Comparison of ENCODE assay signal across 25 cellular contexts in the genomic region with DNA sequence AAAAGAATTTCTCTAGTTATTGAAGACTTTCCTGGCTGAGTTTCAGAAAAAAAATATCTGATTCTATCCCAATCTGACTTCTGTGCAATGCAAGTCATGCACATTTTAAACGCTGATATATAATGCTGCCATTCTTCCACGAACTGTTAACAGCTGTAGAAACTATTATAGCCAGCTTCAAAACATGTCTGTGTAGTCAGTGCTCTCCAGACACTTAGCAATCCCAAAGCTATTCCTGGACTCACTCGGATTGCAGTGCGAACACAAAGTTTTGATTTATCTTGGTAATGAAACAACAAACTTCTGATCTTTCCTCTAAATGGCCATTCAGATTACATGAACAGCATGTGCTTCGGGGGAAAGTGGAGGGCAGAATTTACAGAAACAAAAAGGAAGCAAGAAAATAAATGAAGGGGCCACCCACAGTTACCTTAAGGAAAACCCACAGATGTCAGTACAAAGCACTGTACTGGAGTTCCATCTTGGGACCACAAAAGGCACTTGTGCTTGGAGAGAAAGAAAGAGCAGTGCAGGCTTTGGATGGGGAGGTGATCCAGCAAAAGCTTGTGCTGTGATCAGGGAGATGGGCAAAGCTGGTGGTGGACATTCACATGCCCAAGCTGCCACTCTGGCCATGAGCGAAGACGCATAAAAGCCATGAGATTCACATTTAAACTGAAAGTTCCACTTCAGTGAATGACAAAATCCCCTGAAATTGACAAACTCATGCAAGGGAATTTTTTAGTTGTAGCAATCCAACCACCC. TPM values are rescaled to one million over a fixed set of nuclear protein-coding genes. Genes with fewer than 3 reads are reported as not detected.
DNase-seq lines count a peak whose midpoint lies in the region; ATAC-seq lines count a peak whose summit lies in the region.
"Had no signal": no experiment of that assay in that cellular context is flagged by ENCODE, and none has a peak within 500 bp of the region (broad histone marks: within the 10 kb centered on the region; RNA-seq: fewer than 3 reads in every experiment).

No MANE protein-coding gene starts in this region.

- no peak overlapping the region for H3K4me3 Mint-ChIP-seq in naive thymus-derived CD4-positive, alpha-beta T cell
- H3K4me3 Mint-ChIP-seq: activated CD4-positive, alpha-beta memory T cell treated with anti-CD3 and anti-CD28 coated beads, Interleukin-2, amount 10 ng/mL, durations not matched to agents 7 days and 5 days; activated naive CD8-positive, alpha-beta T cell treated with anti-CD3 and anti-CD28 coated beads, Interleukin-2, amount 10 ng/mL, durations not matched to agents 7 days and 5 days; activated T-cell treated with anti-CD3 and anti-CD28 coated beads, Interleukin-2, amount 50 U/mL, for 4 hours; H9; mesothelial cell of epicardium had no signal

- peaks cover 0 to 18% (median 9%) of the 10 kb centered on the region in 5 donors for H3K27me3 Mint-ChIP-seq in naive thymus-derived CD4-positive, alpha-beta T cell

- CTCF ChIA-PET in naive thymus-derived CD4-positive, alpha-beta T cell (lab: Charles Lee), result interaction anchor here (0.6 to 1.9 kb wide), 2 partner anchors 9 to 133 kb away, joined by 3 to 4 read pairs; no protein-coding TSS in a partner anchor

- no peak overlapping the region for H3K4me3 ChIP-seq in naive thymus-derived CD4-positive, alpha-beta T cell (ENCODE audit: low read length)
- H3K4me3 ChIP-seq: breast epithelium, suprapubic skin had no signal

- no peaks in the 10 kb centered on the region for H3K9me3 ChIP-seq in naive thymus-derived CD4-positive, alpha-beta T cell (ENCODE audit: control insufficient read depth in 2 of 3, low read length in 3 of 3)
- H3K9me3 ChIP-seq: breast epithelium, suprapubic skin had no signal

- no peaks in the 10 kb centered on the region for H3K4me1 ChIP-seq in naive thymus-derived CD4-positive, alpha-beta T cell (ENCODE audit: control insufficient read depth in 2 of 2, insufficient read depth in 2 of 2, low read length in 2 of 2)
- H3K4me1 ChIP-seq: breast epithelium had no signal

- H3K36me3 Mint-ChIP-seq in naive thymus-derived CD4-positive, alpha-beta T cell, result peaks cover 0 to 1% (median 0%) of the 10 kb centered on the region in 5 donors
- H3K36me3 Mint-ChIP-seq: activated naive CD8-positive, alpha-beta T cell treated with anti-CD3 and anti-CD28 coated beads, Interleukin-2, amount 10 ng/mL, durations not matched to agents 7 days and 5 days; mesothelial cell of epicardium had no signal

- intact Hi-C loops in naive thymus-derived CD4-positive, alpha-beta T cell (cut with micrococcal nuclease), result no loop called here

- POLR2A ChIA-PET in naive thymus-derived CD4-positive, alpha-beta T cell (lab: Charles Lee), result interaction anchor here (0.7 kb wide), 1 partner anchor 208 kb away, joined by 3 read pairs; no protein-coding TSS in a partner anchor

- no peaks in the 10 kb centered on the region for H3K36me3 ChIP-seq in naive thymus-derived CD4-positive, alpha-beta T cell (ENCODE audit: control insufficient read depth in 2 of 3, insufficient read depth in 3 of 3, low read length in 3 of 3)
- H3K36me3 ChIP-seq: breast epithelium, suprapubic skin had no signal

- H3K4me1 Mint-ChIP-seq in naive thymus-derived CD4-positive, alpha-beta T cell, result peaks cover 0 to 9% (median 0%) of the 10 kb centered on the region in 7 donors
- H3K4me1 Mint-ChIP-seq: activated CD4-positive, alpha-beta memory T cell treated with anti-CD3 and anti-CD28 coated beads, Interleukin-2, amount 10 ng/mL, durations not matched to agents 7 days and 5 days had no signal

- H3K27ac Mint-ChIP-seq in naive thymus-derived CD4-positive, alpha-beta T cell, result no peak overlapping the region
- H3K27ac Mint-ChIP-seq: activated CD4-positive, alpha-beta memory T cell treated with anti-CD3 and anti-CD28 coated beads, Interleukin-2, amount 10 ng/mL, durations not matched to agents 7 days and 5 days; activated naive CD8-positive, alpha-beta T cell treated with anti-CD3 and anti-CD28 coated beads, Interleukin-2, amount 10 ng/mL, durations not matched to agents 7 days and 5 days; H9; mesothelial cell of epicardium had no signal

- DNase-seq in GM03348 (ENCODE audit: low spot score) (peak; percentile 48), RPMI7951 (ENCODE audit: low read depth) (peak; percentile 56), foreskin melanocyte (peak; percentile 99), pons (ENCODE audit: low spot score) (peak; percentile 55), NCI-H187 treated with DMSO at 0.1 percent for 48 hours (lab: John Stamatoyannopoulos, UW) (no peak), HK-2 (ENCODE audit: unreplicated experiment) (no peak), HuH-7 (ENCODE audit: low spot score) (no peak)
- no peak for DNase-seq in naive thymus-derived CD4-positive, alpha-beta T cell
- DNase-seq: activated CD4-positive, alpha-beta memory T cell treated with anti-CD3 and anti-CD28 coated beads, Interleukin-2, amount 10 ng/mL, durations not matched to agents 7 days and 5 days; activated naive CD8-positive, alpha-beta T cell treated with anti-CD3 and anti-CD28 coated beads, Interleukin-2, amount 10 ng/mL, durations not matched to agents 7 days and 5 days; activated T-cell treated with anti-CD3 and anti-CD28 coated beads, Interleukin-2, amount 50 U/mL, for 4 hours; AML-193; Calu3; H9; kidney; NCI-H2171 treated with DMSO at 0.1 percent for 48 hours; NCI-H82; RPMI8226; stimulated activated CD4-positive, alpha-beta T cell treated with anti-CD3 and anti-CD28 coated beads, Interleukin-2, amount 100 ng/mL, for 48 hours; T-helper 1 cell had no signal

- peaks cover 0 to 8% (median 0%) of the 10 kb centered on the region in 11 donors for H3K9me3 Mint-ChIP-seq in naive thymus-derived CD4-positive, alpha-beta T cell
- H3K9me3 Mint-ChIP-seq: activated CD4-positive, alpha-beta memory T cell treated with anti-CD3 and anti-CD28 coated beads, Interleukin-2, amount 10 ng/mL, durations not matched to agents 7 days and 5 days; activated naive CD8-positive, alpha-beta T cell treated with anti-CD3 and anti-CD28 coated beads, Interleukin-2, amount 10 ng/mL, durations not matched to agents 7 days and 5 days; activated T-cell treated with anti-CD3 and anti-CD28 coated beads, Interleukin-2, amount 50 U/mL, for 4 hours; H9 had no signal

- no peaks in the 10 kb centered on the region for H3K27me3 ChIP-seq in naive thymus-derived CD4-positive, alpha-beta T cell (ENCODE audit: control insufficient read depth in 2 of 2, insufficient read depth in 2 of 2, low read length in 2 of 2)
- H3K27me3 ChIP-seq: breast epithelium had no signal

- no peak overlapping the region for H3K27ac ChIP-seq in naive thymus-derived CD4-positive, alpha-beta T cell (ENCODE audit: low read depth, low read length)
- H3K27ac ChIP-seq: breast epithelium, KMS-11, suprapubic skin, VCaP had no signal

- no peak for ATAC-seq in naive thymus-derived CD4-positive, alpha-beta T cell
- ATAC-seq: activated T-cell treated with anti-CD3 and anti-CD28 coated beads, Interleukin-2, amount 50 U/mL, for 4 hours had no signal

RNA-seq across cellular contexts. Expression of gene ADO, which starts 32.2 kb away (rescaled TPM):
- total RNA-seq in RPMI7951 (2014; rRNA removed; shearing (Covaris generic)), result 27.4 and 31.7 TPM in 2 replicates
- 10 to 100 TPM in 4 of 5 experiments, 1 to 10 TPM in 1; 9.8 to 21.3 (median 15.6) TPM for total RNA-seq in naive thymus-derived CD4-positive, alpha-beta T cell
- 1 to 10 TPM; 2.0 to 2.3 TPM for polyA plus RNA-seq in naive thymus-derived CD4-positive, alpha-beta T cell

RNA-seq across cellular contexts. Expression of gene EGR2, which starts 43.8 kb away (rescaled TPM):
- total RNA-seq in RPMI7951 (2014; rRNA removed; shearing (Covaris generic)), result 2.3 and 5.9 TPM in 2 replicates
- 10 to 100 TPM in 2 of 5 experiments, 1 to 10 TPM in 1, under 1 TPM in 2; 0.46 to 14.2 (median 2.7) TPM for total RNA-seq in naive thymus-derived CD4-positive, alpha-beta T cell
- under 1 TPM in 1 of 2 donors, not detected in 1; 0.15 TPM for polyA plus RNA-seq in naive thymus-derived CD4-positive, alpha-beta T cell

Comparison
In these comparisons a context has a peak if more than half of its experiments do, and no peak if none do; other contexts are left out.
1. DNase-seq: peak in GM03348 (single experiment), RPMI7951 (single experiment), foreskin melanocyte (single experiment) and pons (single experiment); none in naive thymus-derived CD4-positive, alpha-beta T cell (0 of 9), NCI-H187 treated with DMSO at 0.1 percent for 48 hours (single experiment), HK-2 (single experiment) and HuH-7 (single experiment).